11 cellular contexts compared by ENCODE assay signal in the genomic region with DNA sequence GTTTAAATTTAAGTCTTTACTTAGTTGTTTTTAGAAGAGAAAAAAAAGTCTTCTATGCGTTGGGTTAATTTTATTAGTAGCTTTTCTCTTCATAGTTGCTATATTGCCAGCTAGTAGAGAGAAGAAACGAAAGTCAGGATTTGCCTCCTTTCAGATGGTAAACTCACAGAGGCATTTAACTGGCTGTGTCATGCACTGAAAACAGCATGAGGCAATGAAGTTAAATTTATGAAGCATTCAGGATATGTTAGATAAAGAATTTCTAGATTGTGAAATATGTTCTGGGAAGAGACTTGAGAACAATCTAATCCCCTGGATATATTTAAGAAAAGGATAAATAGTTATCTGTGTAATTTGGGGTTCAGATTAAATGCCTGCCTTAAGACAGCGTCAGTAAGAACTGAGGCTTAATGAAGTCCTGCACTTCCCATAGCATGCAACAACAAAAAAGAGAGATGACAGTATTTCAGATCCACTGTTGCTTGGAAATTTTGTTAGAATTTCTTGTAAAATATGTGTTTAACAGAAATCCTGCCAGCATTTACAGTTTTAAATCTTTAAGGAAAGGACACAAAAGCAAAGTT. TPM values are rescaled to one million over a fixed set of nuclear protein-coding genes. Genes with fewer than 3 reads are reported as not detected.
DNase-seq lines count a peak whose midpoint lies in the region; ATAC-seq and TF ChIP-seq lines count a peak whose summit lies in the region.
"Had no signal": no experiment of that assay in that cellular context is flagged by ENCODE, and none has a peak within 500 bp of the region (broad histone marks: within the 10 kb centered on the region; RNA-seq: fewer than 3 reads in every experiment).

No MANE protein-coding gene starts in this region.

- H3K4me3 ChIP-seq in muscle layer of duodenum (ENCODE audit: low read depth in 1 of 2, low read length in 2 of 2): peak overlapping the region; percentile 65 to 87
- H3K4me3 ChIP-seq in upper lobe of right lung: peak overlapping the region; percentile 31

- peaks cover 13 to 20% of the 10 kb centered on the region in 2 donors for H3K4me1 ChIP-seq in muscle layer of duodenum (ENCODE audit: control insufficient read depth in 1 of 2, insufficient read depth in 2 of 2, low read length in 2 of 2)
- H3K4me1 ChIP-seq in upper lobe of right lung: peaks cover 7% of the 10 kb centered on the region
- H3K4me1 ChIP-seq: prostate gland had no signal

- H3K36me3 Mint-ChIP-seq in natural killer cell: no peaks in the 10 kb centered on the region

- H3K36me3 ChIP-seq in muscle layer of duodenum (ENCODE audit: control insufficient read depth in 1 of 2, insufficient read depth in 2 of 2, low read length in 2 of 2): peaks cover 0 to 7% of the 10 kb centered on the region in 2 donors
- no peaks in the 10 kb centered on the region for H3K36me3 ChIP-seq in upper lobe of right lung
- H3K36me3 ChIP-seq: prostate gland had no signal

- H3K9me3 Mint-ChIP-seq in natural killer cell: no peaks in the 10 kb centered on the region

- H3K27ac ChIP-seq in muscle layer of duodenum (ENCODE audit: low read length) (peak overlapping the region; percentile 86), upper lobe of right lung (peak overlapping the region; percentile 51)
- H3K27ac ChIP-seq: VCaP had no signal

- peak; percentile 24 for DNase-seq in NCI-H226
- DNase-seq in fibroblast of peridontal ligament (ENCODE audit: extremely low read depth): peak; percentile 82
- no peak for DNase-seq in upper lobe of right lung
- no peak for DNase-seq in natural killer cell
- no peak for DNase-seq in Kasumi-1 (lab: John Stamatoyannopoulos, UW)
- DNase-seq in SIG-M5 treated with dmso at 0.1 percent for 504 hours (lab: John Stamatoyannopoulos, UW; ENCODE audit: unreplicated experiment): no peak
- DNase-seq: activated naive CD4-positive, alpha-beta T cell treated with Interleukin-2 at 50 U/mL for 16 hours; stimulated activated naive CD4-positive, alpha-beta T cell had no signal

- H3K27me3 ChIP-seq in muscle layer of duodenum (ENCODE audit: low read depth, low read length) (no peaks in the 10 kb centered on the region), upper lobe of right lung (no peaks in the 10 kb centered on the region)

- H3K27ac Mint-ChIP-seq in natural killer cell: no peak overlapping the region

- ATAC-seq in upper lobe of right lung (no peak), natural killer cell (no peak)

- H3K4me3 Mint-ChIP-seq in natural killer cell: no peak overlapping the region

- H3K4me1 Mint-ChIP-seq in natural killer cell: peaks cover 5 to 6% of the 10 kb centered on the region in 2 donors

- no peaks in the 10 kb centered on the region for H3K9me3 ChIP-seq in muscle layer of duodenum (ENCODE audit: control insufficient read depth in 1 of 2, low read length in 2 of 2)
- H3K9me3 ChIP-seq in upper lobe of right lung: no peaks in the 10 kb centered on the region
- H3K9me3 ChIP-seq: prostate gland had no signal

- H3K27me3 Mint-ChIP-seq in natural killer cell (ENCODE audit: low read depth in 2 of 2): no peaks in the 10 kb centered on the region

- intact Hi-C loops in upper lobe of right lung (cut with DNase I): no loop called here
- intact Hi-C loops in natural killer cell (cut with micrococcal nuclease): no loop called here

- TF ChIP-seq CTCF in upper lobe of right lung (IDR thresholded peaks at IDR 0.05) (no peak), natural killer cell (IDR thresholded peaks at IDR 0.05) (no peak)

RNA-seq across cellular contexts. Expression of a gene that starts 1.7 kb away (rescaled TPM):
- total RNA-seq in upper lobe of right lung (9.3 TPM), natural killer cell (not detected)

Comparison
In these comparisons a context has a peak if more than half of its experiments do, and no peak if none do; other contexts are left out.
1. DNase-seq: peak in NCI-H226 (single experiment) and fibroblast of peridontal ligament (single experiment); none in upper lobe of right lung (single experiment), natural killer cell (single experiment), Kasumi-1 (0 of 2) and SIG-M5 treated with dmso at 0.1 percent for 504 hours (single experiment).
2. RNA of a gene that starts 1.7 kb away (total RNA-seq): 9.3 TPM in upper lobe of right lung (single experiment); not detected in natural killer cell; every median in the first group is over 10 times any median in the second.